ENCODE assay signal across 17 cellular contexts in the genomic region with DNA sequence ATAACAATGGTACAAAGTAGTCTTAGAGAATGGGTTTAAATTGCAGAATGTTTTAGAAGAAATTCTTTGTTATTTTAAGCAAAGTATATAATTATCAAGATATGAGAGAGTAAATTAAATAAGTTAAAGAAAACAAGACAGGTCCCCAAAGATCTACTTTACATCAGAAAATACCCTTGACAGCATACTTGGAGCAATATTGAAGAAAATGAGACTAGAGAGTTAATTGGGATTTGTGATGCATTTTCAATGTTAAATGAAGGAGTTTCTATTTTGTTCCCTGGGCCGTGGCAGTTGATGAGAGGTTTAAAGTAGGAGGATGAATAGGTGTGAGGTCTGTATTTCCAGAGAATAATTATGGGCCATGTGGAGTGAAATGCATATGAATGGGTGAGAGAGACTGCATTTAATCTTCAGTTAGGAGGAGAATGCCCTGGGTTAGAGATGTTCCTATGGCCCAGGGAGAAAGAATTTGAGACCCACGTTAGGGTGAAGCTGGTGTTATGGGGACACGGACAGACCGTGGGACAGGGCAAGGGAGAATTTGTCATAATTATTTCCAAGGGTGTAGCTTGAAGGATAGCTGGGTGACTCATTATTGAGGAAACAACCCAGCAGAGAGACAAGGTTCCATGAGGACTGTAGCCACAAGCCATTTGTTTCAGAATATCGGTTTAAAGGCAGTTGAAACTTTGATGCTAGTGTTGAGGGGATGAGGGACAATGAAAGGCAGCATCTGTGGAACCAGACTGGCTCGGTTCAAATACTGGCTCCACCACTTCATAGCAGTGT. TPM values are rescaled to one million over a fixed set of nuclear protein-coding genes. Genes with fewer than 3 reads are reported as not detected.
DNase-seq lines count a peak whose midpoint lies in the region; ATAC-seq and TF ChIP-seq lines count a peak whose summit lies in the region.
"Had no signal": no experiment of that assay in that cellular context is flagged by ENCODE, and none has a peak within 500 bp of the region (broad histone marks: within the 10 kb centered on the region; RNA-seq: fewer than 3 reads in every experiment).

No MANE protein-coding gene starts in this region.

- peaks cover 76% of the 10 kb centered on the region for H3K4me1 Mint-ChIP-seq in CD4-positive, alpha-beta T cell (ENCODE audit: low read depth)
- H3K4me1 Mint-ChIP-seq in HFFc6 (ENCODE audit: low read depth) (peaks cover 37% of the 10 kb centered on the region), memory B cell (peaks cover 67% of the 10 kb centered on the region), mesothelial cell of epicardium (peaks cover 4% of the 10 kb centered on the region)
- peaks cover 53% of the 10 kb centered on the region for H3K4me1 Mint-ChIP-seq in activated T-helper 17 cell treated with anti-CD3 and anti-CD28 coated beads, Interleukin-2, amount 50 U/mL, for 72 hours
- peaks cover 50 to 92% (median 80%) of the 10 kb centered on the region in 3 donors for H3K4me1 Mint-ChIP-seq in CD8-positive, alpha-beta memory T cell

- no peak for DNase-seq in CD4-positive, alpha-beta T cell
- DNase-seq in HFFc6 (peak; percentile 29), memory B cell (ENCODE audit: low spot score in 2 of 2) (no peak), mesothelial cell of epicardium (ENCODE audit: low spot score in 2 of 2, unreplicated experiment in 2 of 2) (no peak), COLO668 (lab: John Stamatoyannopoulos, UW; ENCODE audit: unreplicated experiment) (no peak)
- no peak for DNase-seq in CD8-positive, alpha-beta memory T cell
- DNase-seq: activated CD4-positive, CD25-positive, alpha-beta regulatory T cell; activated CD8-positive, alpha-beta memory T cell treated with anti-CD3 and anti-CD28 coated beads, Interleukin-2, amount 10 ng/mL, durations not matched to agents 7 days and 5 days; activated naive CD4-positive, alpha-beta T cell treated with Interleukin-2 at 50 U/mL for 16 hours; DMS53; NCI-H1048; NCI-H774 had no signal

- no peak overlapping the region for H3K4me3 ChIP-seq in CD8-positive, alpha-beta memory T cell (ENCODE audit: low read length)
- H3K4me3 ChIP-seq: suprapubic skin had no signal

- no peak overlapping the region for H3K4me3 Mint-ChIP-seq in CD4-positive, alpha-beta T cell
- no peak overlapping the region for H3K4me3 Mint-ChIP-seq in HFFc6
- H3K4me3 Mint-ChIP-seq in activated T-helper 17 cell treated with anti-CD3 and anti-CD28 coated beads, Interleukin-2, amount 50 U/mL, for 72 hours, result peak overlapping the region; percentile 57
- H3K4me3 Mint-ChIP-seq in memory B cell, result peak overlapping the region; percentile 31
- H3K4me3 Mint-ChIP-seq in mesothelial cell of epicardium, result no peak overlapping the region
- H3K4me3 Mint-ChIP-seq in CD8-positive, alpha-beta memory T cell, result no peak overlapping the region
- H3K4me3 Mint-ChIP-seq: activated CD8-positive, alpha-beta memory T cell treated with anti-CD3 and anti-CD28 coated beads, Interleukin-2, amount 10 ng/mL, durations not matched to agents 7 days and 5 days; T-helper 1 cell treated with Interleukin-12 subunit alpha and Interleukin-12 subunit beta and Interleukin-4 antibody, amounts not matched to agents 30 μg/mL and 1 μg/mL, for 36 hours had no signal

- no peak for TF ChIP-seq CTCF in CD4-positive, alpha-beta T cell (IDR thresholded peaks at IDR 0.05)
- TF ChIP-seq CTCF in HFFc6 (IDR thresholded peaks at IDR 0.05), result no peak
- TF ChIP-seq CTCF in mesothelial cell of epicardium (IDR thresholded peaks at IDR 0.05; ENCODE audit: unreplicated experiment), result no peak

- no peaks in the 10 kb centered on the region for H3K27me3 Mint-ChIP-seq in CD4-positive, alpha-beta T cell
- H3K27me3 Mint-ChIP-seq in HFFc6 (ENCODE audit: insufficient read depth) (peaks cover 1% of the 10 kb centered on the region; the same call in 1 of the 2 replicates), memory B cell (no peaks in the 10 kb centered on the region), mesothelial cell of epicardium (ENCODE audit: low read depth) (no peaks in the 10 kb centered on the region)
- H3K27me3 Mint-ChIP-seq in activated T-helper 17 cell treated with anti-CD3 and anti-CD28 coated beads, Interleukin-2, amount 50 U/mL, for 72 hours, result no peaks in the 10 kb centered on the region
- H3K27me3 Mint-ChIP-seq in CD8-positive, alpha-beta memory T cell, result peaks cover 0 to 2% of the 10 kb centered on the region in 2 donors

- no peaks in the 10 kb centered on the region for H3K27me3 ChIP-seq in CD4-positive, alpha-beta T cell (ENCODE audit: control insufficient read depth, insufficient read depth, low read length)
- no peaks in the 10 kb centered on the region for H3K27me3 ChIP-seq in CD8-positive, alpha-beta memory T cell (ENCODE audit: insufficient read depth, low read length, poor library complexity, severe bottlenecking)
- H3K27me3 ChIP-seq: suprapubic skin had no signal

- POLR2A ChIA-PET in CD4-positive, alpha-beta T cell (lab: Charles Lee), result no interaction called here
- POLR2A ChIA-PET in CD8-positive, alpha-beta memory T cell (lab: Charles Lee), result interaction anchor here (0.6 kb wide), 1 partner anchor 34 kb away, joined by 8 read pairs; no protein-coding TSS in a partner anchor

- CTCF ChIA-PET in CD4-positive, alpha-beta T cell (lab: Charles Lee), result interaction anchor here (1.1 kb wide), 1 partner anchor 31 kb away, joined by 3 read pairs; no protein-coding TSS in a partner anchor
- CTCF ChIA-PET in CD8-positive, alpha-beta memory T cell (lab: Charles Lee), result no interaction called here

- no peak for ATAC-seq in CD4-positive, alpha-beta T cell (ENCODE audit: poor library complexity)
- peak; percentile 36 for ATAC-seq in activated T-helper 17 cell treated with anti-CD3 and anti-CD28 coated beads, Interleukin-2, amount 50 U/mL, for 72 hours (replicated peaks)
- ATAC-seq in memory B cell (ENCODE audit: low read depth), result no peak
- ATAC-seq in GM21717 (IDR thresholded peaks at IDR 0.05; ENCODE audit: unreplicated experiment), result no peak
- ATAC-seq: activated CD8-positive, alpha-beta memory T cell treated with anti-CD3 and anti-CD28 coated beads, Interleukin-2, amount 10 ng/mL, durations not matched to agents 7 days and 5 days; natural killer cell treated with Interleukin-12 subunit alpha and Interleukin-12 subunit beta and Interleukin-15 and Interleukin-18, amount 100 ng/mL, for 72 hours had no signal

- intact Hi-C loops in CD4-positive, alpha-beta T cell (cut with DNase I, micrococcal nuclease), result no loop called here

- H3K4me1 ChIP-seq in CD8-positive, alpha-beta memory T cell (ENCODE audit: insufficient read depth, low read length), result peaks cover 9% of the 10 kb centered on the region
- H3K4me1 ChIP-seq: suprapubic skin had no signal

- peaks cover 3% of the 10 kb centered on the region for H3K36me3 ChIP-seq in CD8-positive, alpha-beta memory T cell (ENCODE audit: insufficient read depth, low read length)

- no peaks in the 10 kb centered on the region for H3K9me3 Mint-ChIP-seq in CD4-positive, alpha-beta T cell
- H3K9me3 Mint-ChIP-seq in HFFc6 (no peaks in the 10 kb centered on the region), memory B cell (peaks cover 4% of the 10 kb centered on the region), mesothelial cell of epicardium (no peaks in the 10 kb centered on the region)
- H3K9me3 Mint-ChIP-seq in activated T-helper 17 cell treated with anti-CD3 and anti-CD28 coated beads, Interleukin-2, amount 50 U/mL, for 72 hours, result no peaks in the 10 kb centered on the region
- H3K9me3 Mint-ChIP-seq in CD8-positive, alpha-beta memory T cell, result no peaks in the 10 kb centered on the region
- H3K9me3 Mint-ChIP-seq: natural killer cell treated with Interleukin-12 subunit alpha and Interleukin-12 subunit beta and Interleukin-15 and Interleukin-18, amount 100 ng/mL, for 72 hours; T-helper 1 cell treated with Interleukin-12 subunit alpha and Interleukin-12 subunit beta and Interleukin-4 antibody, amounts not matched to agents 30 μg/mL and 1 μg/mL, for 36 hours had no signal

- H3K27ac Mint-ChIP-seq in CD4-positive, alpha-beta T cell, result peak overlapping the region; percentile 2
- H3K27ac Mint-ChIP-seq in HFFc6 (peak overlapping the region; percentile 15), memory B cell (peak overlapping the region; percentile 86), mesothelial cell of epicardium (no peak overlapping the region)
- H3K27ac Mint-ChIP-seq in activated T-helper 17 cell treated with anti-CD3 and anti-CD28 coated beads, Interleukin-2, amount 50 U/mL, for 72 hours, result peak overlapping the region; percentile 77
- H3K27ac Mint-ChIP-seq in CD8-positive, alpha-beta memory T cell, result no peak overlapping the region
- H3K27ac Mint-ChIP-seq: activated CD8-positive, alpha-beta memory T cell treated with anti-CD3 and anti-CD28 coated beads, Interleukin-2, amount 10 ng/mL, durations not matched to agents 7 days and 5 days; T-helper 1 cell treated with Interleukin-12 subunit alpha and Interleukin-12 subunit beta and Interleukin-4 antibody, amounts not matched to agents 30 μg/mL and 1 μg/mL, for 36 hours had no signal

- H3K9me3 ChIP-seq in CD4-positive, alpha-beta T cell (ENCODE audit: control insufficient read depth, low read length), result no peaks in the 10 kb centered on the region
- no peaks in the 10 kb centered on the region for H3K9me3 ChIP-seq in CD8-positive, alpha-beta memory T cell (ENCODE audit: low read length)
- H3K9me3 ChIP-seq: suprapubic skin had no signal

- no peak overlapping the region for H3K27ac ChIP-seq in CD4-positive, alpha-beta T cell (ENCODE audit: low read depth, low read length)
- H3K27ac ChIP-seq in CD8-positive, alpha-beta memory T cell (ENCODE audit: low read depth, low read length), result no peak overlapping the region
- H3K27ac ChIP-seq: suprapubic skin had no signal

- peaks cover 57% of the 10 kb centered on the region for H3K36me3 Mint-ChIP-seq in CD4-positive, alpha-beta T cell (ENCODE audit: low read depth)
- peaks cover 25% of the 10 kb centered on the region for H3K36me3 Mint-ChIP-seq in HFFc6 (ENCODE audit: low read depth)
- H3K36me3 Mint-ChIP-seq in activated T-helper 17 cell treated with anti-CD3 and anti-CD28 coated beads, Interleukin-2, amount 50 U/mL, for 72 hours (ENCODE audit: low read depth), result peaks cover 85% of the 10 kb centered on the region
- peaks cover 39% of the 10 kb centered on the region for H3K36me3 Mint-ChIP-seq in memory B cell
- H3K36me3 Mint-ChIP-seq in mesothelial cell of epicardium, result no peaks in the 10 kb centered on the region
- peaks cover 8 to 42% (median 19%) of the 10 kb centered on the region in 3 donors for H3K36me3 Mint-ChIP-seq in CD8-positive, alpha-beta memory T cell

RNA-seq across cellular contexts. Expression of a gene that starts 22.7 kb away (rescaled TPM):
- total RNA-seq in CD4-positive, alpha-beta T cell, result 10 to 100 TPM; 77.5 to 77.8 TPM
- total RNA-seq in HFFc6 (2021; fragmentation: NEBNext Ultra II Directional; extraction: Animal tissue kit (Norgen Biotek cat#: 25700)), result 100 to 1,000 TPM; 104 to 129 (median 113) TPM
- total RNA-seq in activated T-helper 17 cell treated with anti-CD3 and anti-CD28 coated beads, Interleukin-2, amount 50 U/mL, for 72 hours, result 10 to 100 TPM; 53.0 to 53.1 TPM
- 38.2 to 42.9 TPM (median 41.1 TPM) in 3 replicates for total RNA-seq in mesothelial cell of epicardium
- total RNA-seq in CD8-positive, alpha-beta memory T cell, result 10 to 100 TPM; 40.9 to 42.4 TPM
- 6.4 TPM for polyA plus RNA-seq in CD8-positive, alpha-beta memory T cell

Comparison
In these comparisons a context has a peak if more than half of its experiments do, and no peak if none do; other contexts are left out.
1. H3K27ac Mint-ChIP-seq: peak in CD4-positive, alpha-beta T cell (single experiment), HFFc6 (single experiment), activated T-helper 17 cell treated with anti-CD3 and anti-CD28 coated beads, Interleukin-2, amount 50 U/mL, for 72 hours (single experiment) and memory B cell (single experiment); none in mesothelial cell of epicardium (single experiment) and CD8-positive, alpha-beta memory T cell (0 of 8).
2. H3K4me3 Mint-ChIP-seq: peak in activated T-helper 17 cell treated with anti-CD3 and anti-CD28 coated beads, Interleukin-2, amount 50 U/mL, for 72 hours (single experiment) and memory B cell (single experiment); none in CD4-positive, alpha-beta T cell (single experiment), HFFc6 (single experiment), mesothelial cell of epicardium (single experiment) and CD8-positive, alpha-beta memory T cell (0 of 7).